In the genomic region with DNA sequence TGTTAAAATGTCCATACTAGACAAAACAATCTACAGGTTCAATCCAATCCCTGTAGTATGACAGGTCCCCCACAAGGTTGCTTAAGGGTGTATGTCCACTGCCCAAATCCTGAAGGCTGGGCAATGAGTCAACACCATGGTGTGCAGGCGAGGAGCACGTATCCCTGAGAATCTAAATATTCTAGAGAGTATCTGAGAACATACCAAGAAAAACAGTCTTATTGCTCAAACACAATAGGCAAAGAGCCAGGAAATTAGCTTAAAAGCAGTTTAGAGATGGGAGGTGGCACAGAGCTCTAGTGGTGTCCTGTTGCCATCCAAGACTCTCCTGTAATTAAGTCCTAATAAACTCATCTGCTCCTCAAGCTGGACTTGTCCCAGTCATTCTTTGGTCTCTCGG, we compare ENCODE assay signal across 1 cellular context.
TF ChIP-seq lines count a peak whose summit lies in the region.

No MANE protein-coding gene starts in this region.

TF ChIP-seq in IMR-90, 13 proteins besides CTCF, POLR2A, EP300 and RAD21:
- no peak for TF ChIP-seq SMC3 (IDR thresholded peaks at IDR 0.05; ENCODE audit: low read depth, low read length)
- no peak for TF ChIP-seq MAZ (IDR thresholded peaks at IDR 0.05; ENCODE audit: borderline replicate concordance, low read depth, low read length)
- TF ChIP-seq CHD1 (IDR thresholded peaks at IDR 0.05; ENCODE audit: low read depth, low read length): no peak
- TF ChIP-seq NFE2L2 (IDR thresholded peaks at IDR 0.05; ENCODE audit: low read depth, low read length): no peak
- TF ChIP-seq BHLHE40 (IDR thresholded peaks at IDR 0.05; ENCODE audit: low read depth, low read length): no peak
- TF ChIP-seq ELK1 (IDR thresholded peaks at IDR 0.05; ENCODE audit: borderline replicate concordance, low read depth, low read length): no peak
